In genomic region chr4:7673111-7673510, GRCh38 we compare ENCODE assay signal across 19 cellular contexts.
"Had no signal": no experiment of that assay in that cellular context is flagged by ENCODE, and none has a peak within 500 bp of the region (broad histone marks: within the 10 kb centered on the region; RNA-seq: fewer than 3 reads in every experiment).

No MANE protein-coding gene starts in this region.

- H3K27me3 Mint-ChIP-seq: activated B cell treated with CpG ODN at 0.5 μM for 24 hours; natural killer cell treated with Interleukin-12 subunit alpha and Interleukin-12 subunit beta and Interleukin-15 and Interleukin-18, amount 100 ng/mL, for 72 hours had no signal

- ATAC-seq: effector memory CD8-positive, alpha-beta T cell; natural killer cell treated with Interleukin-12 subunit alpha and Interleukin-12 subunit beta and Interleukin-15 and Interleukin-18, amount 100 ng/mL, for 72 hours had no signal

- H3K27me3 ChIP-seq: right atrium auricular region, thyroid gland, uterus had no signal

- H3K4me1 ChIP-seq: adrenal gland, right atrium auricular region, thyroid gland, uterus had no signal

- H3K4me1 Mint-ChIP-seq: activated B cell treated with CpG ODN at 0.5 μM for 24 hours; activated CD4-positive, alpha-beta T cell treated with anti-CD3 and anti-CD28 coated beads, Interleukin-2, amount 10 ng/mL, durations not matched to agents 24 days and 14 days; activated naive CD4-positive, alpha-beta T cell treated with anti-CD3 and anti-CD28 coated beads, Interleukin-2, amount 10 ng/mL, durations not matched to agents 7 days and 5 days had no signal

- H3K9me3 Mint-ChIP-seq: activated CD4-positive, alpha-beta T cell treated with anti-CD3 and anti-CD28 coated beads, Interleukin-2, amount 10 ng/mL, durations not matched to agents 24 days and 14 days; activated naive CD4-positive, alpha-beta T cell treated with anti-CD3 and anti-CD28 coated beads, Interleukin-2, amount 10 ng/mL, durations not matched to agents 7 days and 5 days; activated T-helper 2 cell treated with anti-CD3 and anti-CD28 coated beads, Interferon-gamma antibody, Interleukin-2, Interleukin-4, amounts not matched to agents 10 μg/mL and 5 μg/mL and 100 μg/mL, durations not matched to agents 14 hours and 24 hours and 36 hours; effector memory CD8-positive, alpha-beta T cell; natural killer cell treated with Interleukin-12 subunit alpha and Interleukin-12 subunit beta and Interleukin-15 and Interleukin-18, amount 100 ng/mL, for 72 hours had no signal

- H3K36me3 Mint-ChIP-seq: activated naive CD4-positive, alpha-beta T cell treated with anti-CD3 and anti-CD28 coated beads, Interleukin-2, amount 10 ng/mL, durations not matched to agents 7 days and 5 days; natural killer cell treated with Interleukin-12 subunit alpha and Interleukin-12 subunit beta and Interleukin-15 and Interleukin-18, amount 100 ng/mL, for 72 hours had no signal

- H3K4me3 Mint-ChIP-seq: activated B cell treated with CpG ODN at 0.5 μM for 24 hours; activated CD4-positive, alpha-beta T cell treated with anti-CD3 and anti-CD28 coated beads, Interleukin-2, amount 10 ng/mL, durations not matched to agents 24 days and 14 days; activated naive CD4-positive, alpha-beta T cell treated with anti-CD3 and anti-CD28 coated beads, Interleukin-2, amount 10 ng/mL, durations not matched to agents 7 days and 5 days; effector memory CD8-positive, alpha-beta T cell; natural killer cell treated with Interleukin-12 subunit alpha and Interleukin-12 subunit beta and Interleukin-15 and Interleukin-18, amount 100 ng/mL, for 72 hours had no signal

- H3K4me3 ChIP-seq: adrenal gland, right atrium auricular region, thyroid gland, uterus had no signal

- H3K36me3 ChIP-seq: adrenal gland, right atrium auricular region, thyroid gland, uterus had no signal

- H3K27ac ChIP-seq: adrenal gland, epithelial cell of prostate, right atrium auricular region, thyroid gland, uterus had no signal

- H3K9me3 ChIP-seq: adrenal gland, thyroid gland, uterus had no signal

- DNase-seq: activated B cell treated with CpG ODN at 0.5 μM for 24 hours; activated CD4-positive, alpha-beta T cell treated with anti-CD3 and anti-CD28 coated beads, Interleukin-2, amount 10 ng/mL, durations not matched to agents 24 days and 14 days; activated naive CD4-positive, alpha-beta T cell treated with anti-CD3 and anti-CD28 coated beads, Interleukin-2, amount 10 ng/mL, durations not matched to agents 7 days and 5 days; activated T-cell treated with anti-CD3 and anti-CD28 coated beads for 4 hours; adrenal gland; central memory CD4-positive, alpha-beta T cell; cortex of kidney; effector memory CD8-positive, alpha-beta T cell; head of caudate nucleus; islet precursor cell; mammary epithelial cell; nucleus accumbens; small intestine; thyroid gland; uterus had no signal
